In genomic region chr1:92446546-92446945, GRCh38 we compare ENCODE assay signal across 1 cellular context.
TF ChIP-seq lines count a peak whose summit lies in the region.

No MANE protein-coding gene starts in this region.

TF ChIP-seq in K562, 482 proteins besides CTCF, POLR2A, EP300 and RAD21 (continued from another document and continues in another):
- TF ChIP-seq RNF219 (CRISPR knock-in tag; IDR thresholded peaks at IDR 0.05) (no peak), RBM34 (IDR thresholded peaks at IDR 0.05; ENCODE audit: borderline replicate concordance, insufficient read depth, low read length) (no peak), MBD2 (IDR thresholded peaks at IDR 0.05; ENCODE audit: borderline replicate concordance, low read depth) (peak; percentile 74), BCOR (IDR thresholded peaks at IDR 0.05) (no peak), C11orf30 (IDR thresholded peaks at IDR 0.05; ENCODE audit: low read depth) (peak; percentile 47; the same call in 1 of the 2 replicates), ERF (CRISPR knock-in tag; IDR thresholded peaks at IDR 0.05) (no peak), PPARD (CRISPR knock-in tag; IDR thresholded peaks at IDR 0.05) (no peak), MLLT1 (IDR thresholded peaks at IDR 0.05) (no peak), ZNF668 (CRISPR knock-in tag; IDR thresholded peaks at IDR 0.05) (no peak), ZNF124 (CRISPR knock-in tag; IDR thresholded peaks at IDR 0.05) (no peak), HMG20A (CRISPR knock-in tag; conservative IDR thresholded peaks at IDR 0.05) (no peak), HMGN3 (IDR thresholded peaks at IDR 0.05; ENCODE audit: borderline replicate concordance, extremely low read depth, insufficient read length, low read depth, low read length) (peak; percentile 98), NCOA1 (IDR thresholded peaks at IDR 0.05; ENCODE audit: low read depth) (0 out of 2 replicates have a peak, but pooled peaks have one; percentile 52), FOXO4 (CRISPR knock-in tag; IDR thresholded peaks at IDR 0.05) (no peak), ARID4B (CRISPR knock-in tag; IDR thresholded peaks at IDR 0.05) (no peak), SMARCC2 (IDR thresholded peaks at IDR 0.05; ENCODE audit: low read depth) (peak; percentile 89), ZNF586 (CRISPR knock-in tag; conservative IDR thresholded peaks at IDR 0.05) (no peak), ZNF583 (CRISPR knock-in tag; IDR thresholded peaks at IDR 0.05) (no peak), SMAD4 (CRISPR knock-in tag; conservative IDR thresholded peaks at IDR 0.05) (peak; percentile 84), STAG1 (CRISPR knock-in tag; IDR thresholded peaks at IDR 0.05; ENCODE audit: borderline replicate concordance) (no peak), AFF4 (CRISPR knock-in tag; IDR thresholded peaks at IDR 0.05) (no peak), PHB (CRISPR knock-in tag; IDR thresholded peaks at IDR 0.05) (no peak), NR2C2 (CRISPR knock-in tag; IDR thresholded peaks at IDR 0.05) (no peak), NR2C2 (tag; IDR thresholded peaks at IDR 0.05) (no peak), DDX20 (tag; IDR thresholded peaks at IDR 0.05; ENCODE audit: low read depth) (0 out of 2 replicates have a peak, but pooled peaks have one; percentile 48), ZNF696 (CRISPR knock-in tag; conservative IDR thresholded peaks at IDR 0.05) (no peak), KDM1A (IDR thresholded peaks at IDR 0.05) (peak; percentile 92 to 96), ZNF436 (CRISPR knock-in tag; IDR thresholded peaks at IDR 0.05) (no peak), SOX6 (IDR thresholded peaks at IDR 0.05) (peak; percentile 97), OTX1 (CRISPR knock-in tag; IDR thresholded peaks at IDR 0.05) (0 out of 2 replicates have a peak, but pooled peaks have one; percentile 36), TEAD4 (IDR thresholded peaks at IDR 0.05; ENCODE audit: low read length) (peak; percentile 98), TEAD4 (CRISPR knock-in tag; IDR thresholded peaks at IDR 0.05; ENCODE audit: borderline replicate concordance) (no peak), HDAC8 (tag; IDR thresholded peaks at IDR 0.05) (no peak), EHMT2 (IDR thresholded peaks at IDR 0.05) (0 out of 2 replicates have a peak, but pooled peaks have one; percentile 16), ZSCAN29 (IDR thresholded peaks at IDR 0.05) (no peak), RBFOX2 (IDR thresholded peaks at IDR 0.05; ENCODE audit: low read depth, low read length) (no peak), YY1 (IDR thresholded peaks at IDR 0.05; ENCODE audit: borderline replicate concordance in 1 of 3, control insufficient read depth in 1 of 3, extremely low read depth in 1 of 3, insufficient read depth in 3 of 3, insufficient read length in 1 of 3, insufficient replicate concordance in 2 of 3, low read depth in 1 of 3, low read length in 2 of 3) (no peak), CBFA2T3 (IDR thresholded peaks at IDR 0.05) (peak; percentile 97), BRD9 (IDR thresholded peaks at IDR 0.05; ENCODE audit: low read depth, partially characterized antibody) (no peak), DPF2 (IDR thresholded peaks at IDR 0.05) (peak; percentile 89), MTA1 (IDR thresholded peaks at IDR 0.05; ENCODE audit: borderline replicate concordance) (peak; percentile 72; the same call in 1 of the 2 replicates), ZKSCAN1 (IDR thresholded peaks at IDR 0.05; ENCODE audit: low read depth, low read length) (no peak), NCOA2 (IDR thresholded peaks at IDR 0.05; ENCODE audit: partially characterized antibody in 2 of 2) (peak; percentile 31 to 34), SMARCA4 (IDR thresholded peaks at IDR 0.05) (peak; percentile 95), MYC (IDR thresholded peaks at IDR 0.05; ENCODE audit: low read depth, low read length) (peak; percentile 30; the same call in 1 of the 2 replicates), MYC (CRISPR knock-in tag; IDR thresholded peaks at IDR 0.05; ENCODE audit: borderline replicate concordance, low read depth) (no peak), ZBTB34 (CRISPR knock-in tag; IDR thresholded peaks at IDR 0.05) (no peak), SIN3A (IDR thresholded peaks at IDR 0.05; ENCODE audit: borderline replicate concordance in 2 of 2, control insufficient read depth in 1 of 2, low read depth in 2 of 2, low read length in 2 of 2) (no peak), REST (CRISPR knock-in tag; IDR thresholded peaks at IDR 0.05; ENCODE audit: low read depth) (no peak), PHTF2 (CRISPR knock-in tag; IDR thresholded peaks at IDR 0.05) (no peak)
